10 cellular contexts compared by ENCODE assay signal in the genomic region with DNA sequence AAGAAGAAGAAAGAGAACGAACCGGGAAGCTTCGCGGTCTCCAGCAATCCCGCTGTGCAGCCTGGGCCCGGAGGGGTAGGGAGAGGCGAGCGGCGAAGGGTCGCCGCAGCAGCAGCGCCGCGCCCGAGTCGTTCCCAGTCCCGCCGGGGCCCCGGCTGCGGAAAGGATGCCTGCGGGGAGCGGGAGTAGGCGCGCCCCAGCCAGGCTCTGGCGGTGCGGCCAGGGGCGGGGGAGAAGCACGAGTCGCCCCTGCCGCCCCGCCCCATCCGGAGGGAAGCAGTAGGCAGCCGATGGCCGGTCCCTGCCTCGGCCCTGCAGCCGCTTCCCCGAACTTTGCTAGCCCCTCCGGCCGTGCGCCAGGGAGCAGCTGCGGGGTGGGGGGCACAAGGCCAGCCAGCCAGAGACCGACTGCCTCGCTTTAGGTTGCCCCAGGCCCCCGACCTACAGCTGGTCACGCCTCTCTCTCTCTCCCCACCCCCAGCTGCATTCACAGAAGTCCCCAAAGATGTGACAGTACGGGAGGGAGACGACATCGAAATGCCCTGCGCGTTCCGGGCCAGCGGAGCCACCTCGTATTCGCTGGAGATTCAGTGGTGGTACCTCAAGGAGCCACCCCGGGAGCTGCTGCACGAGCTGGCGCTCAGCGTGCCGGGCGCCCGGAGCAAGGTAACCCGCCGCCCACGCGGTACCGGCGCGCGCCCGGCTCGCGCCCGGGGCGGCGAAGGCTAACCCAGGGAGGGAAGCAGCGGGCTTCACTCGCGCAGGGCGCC. TPM values are rescaled to one million over a fixed set of nuclear protein-coding genes. Genes with fewer than 3 reads are reported as not detected.
DNase-seq lines count a peak whose midpoint lies in the region; ATAC-seq, FAIRE-seq and TF ChIP-seq lines count a peak whose summit lies in the region.
"Had no signal": no experiment of that assay in that cellular context is flagged by ENCODE, and none has a peak within 500 bp of the region (broad histone marks: within the 10 kb centered on the region; RNA-seq: fewer than 3 reads in every experiment).

No MANE protein-coding gene starts in this region.

- no peak overlapping the region for H3K4me2 ChIP-seq in HepG2 (ENCODE audit: low read depth, low read length)

- TF ChIP-seq RAD21 in HepG2 (CRISPR knock-in tag; IDR thresholded peaks at IDR 0.05), result no peak

- peak overlapping the region in 2 of 3 donors; percentile 27 to 57 for H3K4me3 ChIP-seq in breast epithelium
- no peak overlapping the region for H3K4me3 ChIP-seq in HepG2 (replicated peaks in 1 of 3; ENCODE audit: insufficient read depth in 1 of 3, low read depth in 2 of 3, low read length in 3 of 3)
- peak overlapping the region; percentile 2 to 12 for H3K4me3 ChIP-seq in testis

- no peak overlapping the region for H3K9ac ChIP-seq in HepG2 (ENCODE audit: insufficient read depth, low read depth, low read length)

- no peak overlapping the region for H3K27ac ChIP-seq in breast epithelium
- H3K27ac ChIP-seq in HepG2 (ENCODE audit: extremely low read length, insufficient read depth, low read length), result no peak overlapping the region
- H3K27ac ChIP-seq in testis, result no peak overlapping the region

- in situ Hi-C loops in HepG2 (cut with HindIII; ENCODE audit: extremely low pct_ligation_motif_present, low pct_unique_long_range_greater_than_20kb), result no loop called here

- TF ChIP-seq EP300 in HepG2 (IDR thresholded peaks at IDR 0.05; ENCODE audit: low read depth in 2 of 2, low read length in 2 of 2) (no peak), HepG2 (CRISPR knock-in tag; IDR thresholded peaks at IDR 0.05; ENCODE audit: borderline replicate concordance) (no peak)

- no peak for FAIRE-seq in HepG2 (lab: Jason Lieb, UNC)

- H3K27me3 Mint-ChIP-seq in MCF 10A (ENCODE audit: insufficient read depth, unreplicated experiment), result no peaks in the 10 kb centered on the region

- no peaks in the 10 kb centered on the region for H3K9me3 ChIP-seq in breast epithelium
- H3K9me3 ChIP-seq in HepG2 (ENCODE audit: low read length), result no peaks in the 10 kb centered on the region
- no peaks in the 10 kb centered on the region for H3K9me3 ChIP-seq in testis

- DNase-seq in breast epithelium (ENCODE audit: low spot score in 2 of 2) (no peak), MCF 10A (ENCODE audit: unreplicated experiment) (no peak), HepG2 (ENCODE audit: low spot score) (no peak), testis (no peak), NCI-H2196 (lab: John Stamatoyannopoulos, UW; ENCODE audit: unreplicated experiment) (no peak), DMS153 treated with DMSO at 0.1 percent for 48 hours (lab: John Stamatoyannopoulos, UW; ENCODE audit: unreplicated experiment) (no peak), HPDE6-E6E7 (ENCODE audit: extremely low spot score) (no peak)
- DNase-seq in activated T-cell treated with anti-CD3 and anti-CD28 coated beads, Interleukin-2, amount 50 U/mL, for 48 hours, result peak; percentile 55 to 65
- DNase-seq: DND-41, NCI-H2081 had no signal

- no peaks in the 10 kb centered on the region for H3K79me2 ChIP-seq in HepG2 (ENCODE audit: insufficient read depth, low read length)

- H4K20me1 ChIP-seq in HepG2 (ENCODE audit: insufficient read depth, low read length), result no peaks in the 10 kb centered on the region

- H3K4me3 Mint-ChIP-seq in MCF 10A (ENCODE audit: unreplicated experiment), result no peak overlapping the region

- peaks cover 19% of the 10 kb centered on the region for H3K9me3 Mint-ChIP-seq in MCF 10A (ENCODE audit: unreplicated experiment)

- TF ChIP-seq POLR2A in breast epithelium (IDR thresholded peaks at IDR 0.05) (no peak), HepG2 (IDR thresholded peaks at IDR 0.05; ENCODE audit: insufficient read depth in 1 of 2, low read depth in 2 of 2, low read length in 2 of 2) (no peak), testis (IDR thresholded peaks at IDR 0.05) (no peak)

- no peaks in the 10 kb centered on the region for H3K4me1 Mint-ChIP-seq in MCF 10A (ENCODE audit: insufficient read depth, unreplicated experiment)

- H3K36me3 ChIP-seq in breast epithelium (no peaks in the 10 kb centered on the region), HepG2 (replicated peaks in 1 of 2; ENCODE audit: control insufficient read depth in 1 of 2, insufficient read depth in 2 of 2, low read length in 2 of 2) (no peaks in the 10 kb centered on the region), testis (ENCODE audit: low read depth, missing control alignments) (no peaks in the 10 kb centered on the region)

- POLR2A ChIA-PET in MCF 10A (lab: Yijun Ruan, JAX) (no interaction called here), HepG2 (lab: Yijun Ruan, JAX) (no interaction called here)

- intact Hi-C loops in breast epithelium (cut with DNase I; ENCODE audit: low total_unique reads) (no loop called here), MCF 10A (cut with micrococcal nuclease) (no loop called here), HepG2 (cut with micrococcal nuclease; ENCODE audit: unreplicated experiment) (loop anchor here (5.0 kb wide), 1 partner anchor 60 kb away; no protein-coding TSS in a partner anchor), testis (cut with DNase I; ENCODE audit: low total_unique reads) (no loop called here)

- H2AFZ ChIP-seq in HepG2 (ENCODE audit: low read length), result no peak overlapping the region

- 43% methylated on average over 27 of the region's 79 CpGs for WGBS in HepG2 (ENCODE audit: low lambda C conversion rate)
- WGBS in testis, 2 donors, result 0 to 1% methylated on average over 22 to 75 of the region's 79 CpGs

- peaks cover 0 to 8% of the 10 kb centered on the region in 2 donors for H3K4me1 ChIP-seq in breast epithelium
- peaks cover 10% of the 10 kb centered on the region for H3K4me1 ChIP-seq in HepG2 (ENCODE audit: insufficient read depth, low read length)
- H3K4me1 ChIP-seq in testis, result peaks cover 23% of the 10 kb centered on the region

- no TSS peak for BruUV-seq in MCF 10A (replicated peaks; lab: Mats Ljungman, UMichigan)
- BruUV-seq in HepG2 (replicated peaks; lab: Mats Ljungman, UMichigan), result no TSS peak

- no peak for TF ChIP-seq CTCF in breast epithelium (IDR thresholded peaks at IDR 0.05)
- no peak for TF ChIP-seq CTCF in MCF 10A (IDR thresholded peaks at IDR 0.05; ENCODE audit: unreplicated experiment)
- TF ChIP-seq CTCF in HepG2 (CRISPR knock-in tag; IDR thresholded peaks at IDR 0.05), result no peak
- TF ChIP-seq CTCF in testis (IDR thresholded peaks at IDR 0.05), result no peak

- ATAC-seq in HepG2, result no peak

- H3K27ac Mint-ChIP-seq in MCF 10A (ENCODE audit: low read depth, unreplicated experiment), result no peak overlapping the region

- peaks cover 3 to 97% of the 10 kb centered on the region in 2 donors for H3K27me3 ChIP-seq in breast epithelium
- H3K27me3 ChIP-seq in HepG2 (ENCODE audit: control insufficient read depth in 1 of 2, insufficient read depth in 2 of 2, low read length in 2 of 2), result peaks cover 4 to 20% of the 10 kb centered on the region in 2 experiments; a peak in 4 of 5 replicates
- peaks cover 3% of the 10 kb centered on the region for H3K27me3 ChIP-seq in testis

- CTCF ChIA-PET in MCF 10A (lab: Yijun Ruan, JAX), result no interaction called here
- CTCF ChIA-PET in HepG2 (lab: Yijun Ruan, JAX; ENCODE audit: low intra/inter-chr PET ratio, low total read pairs), result no interaction called here

- H3K36me3 Mint-ChIP-seq in MCF 10A (ENCODE audit: insufficient read depth, unreplicated experiment), result peaks cover 6% of the 10 kb centered on the region

TF ChIP-seq in HepG2, 621 proteins besides CTCF, POLR2A, EP300 and RAD21:
- TF ChIP-seq ZNF510 (CRISPR knock-in tag; IDR thresholded peaks at IDR 0.05; ENCODE audit: low read depth) (no peak), EZH2 (conservative IDR thresholded peaks at IDR 0.05; ENCODE audit: low read depth, low read length) (0 out of 2 replicates have a peak, but pooled peaks have one; percentile 70)

RNA-seq across cellular contexts. Expression of gene VSTM2B, which starts 1.1 kb away (rescaled TPM):
- total RNA-seq in breast epithelium, result not detected
- total RNA-seq in MCF 10A (2022), result not detected in 2 replicates
- total RNA-seq in HepG2 (2016; rRNA removed; fragmentation: Illumina TruSeq; extraction: Trizol), result not detected in 2 replicates
- not detected in 2 replicates for total RNA-seq in HepG2 (2016; cell fraction: cytosol; rRNA removed; fragmentation: Illumina TruSeq; extraction: Trizol; ENCODE audit: low read depth)
- not detected in 2 replicates for total RNA-seq in HepG2 (2016; cell fraction: insoluble cytoplasmic fraction; rRNA removed; fragmentation: Illumina TruSeq; extraction: Trizol)
- total RNA-seq in HepG2 (2016; cell fraction: membrane; rRNA removed; fragmentation: Illumina TruSeq; extraction: Trizol), result not detected in 2 replicates
- total RNA-seq in HepG2 (2016; cell fraction: nucleus; rRNA removed; fragmentation: Illumina TruSeq; extraction: Trizol), result not detected in 2 replicates
- polyA plus RNA-seq in HepG2 (2011; rRNA removed), result not detected in 2 replicates
- not detected in 2 replicates for polyA plus RNA-seq in HepG2 (2011; cell fraction: cytosol; rRNA removed)
- not detected in 2 replicates for polyA plus RNA-seq in HepG2 (2011; cell fraction: nucleus; rRNA removed)
- polyA plus RNA-seq in HepG2 (2012), result not detected in 2 replicates
- not detected in 2 replicates for polyA plus RNA-seq in HepG2 (2016; cell fraction: cytosol; fragmentation: Illumina TruSeq; extraction: Trizol; ENCODE audit: low read depth)
- polyA plus RNA-seq in HepG2 (2016; cell fraction: insoluble cytoplasmic fraction; fragmentation: Illumina TruSeq; extraction: Trizol; ENCODE audit: low read depth), result not detected in 2 replicates
- polyA plus RNA-seq in HepG2 (2016; cell fraction: membrane; fragmentation: Illumina TruSeq; extraction: Trizol; ENCODE audit: low read depth), result not detected in 2 replicates
- polyA plus RNA-seq in HepG2 (2016; cell fraction: nucleus; fragmentation: Illumina TruSeq; extraction: Trizol; ENCODE audit: insufficient read depth, low read depth), result not detected in 2 replicates
- polyA minus RNA-seq in HepG2 (2011; rRNA and poly(A)+ RNA removed; ENCODE audit: low replicate concordance), result not detected in 2 replicates
- not detected in 2 replicates for polyA minus RNA-seq in HepG2 (2011; cell fraction: cytosol; rRNA and poly(A)+ RNA removed)
- not detected in 2 replicates for polyA minus RNA-seq in HepG2 (2011; cell fraction: nucleus; rRNA and poly(A)+ RNA removed)
- under 1 TPM in 1 of 2 donors, not detected in 1; 0.62 TPM for total RNA-seq in testis
- polyA plus RNA-seq in testis (ENCODE audit: insufficient read depth, low read depth, low replicate concordance), result 0.50 TPM

Comparison
In these comparisons a context has a peak if more than half of its experiments do, and no peak if none do; other contexts are left out.
1. DNase-seq: peak in activated T-cell treated with anti-CD3 and anti-CD28 coated beads, Interleukin-2, amount 50 U/mL, for 48 hours (2 of 2); none in breast epithelium (0 of 2), MCF 10A (single experiment), HepG2 (single experiment), testis (single experiment), NCI-H2196 (single experiment), DMS153 treated with DMSO at 0.1 percent for 48 hours (single experiment) and HPDE6-E6E7 (single experiment).
2. H3K4me3 ChIP-seq: peak in breast epithelium (2 of 3) and testis (2 of 2); none in HepG2 (0 of 3).